ENCODE assay signal across 2 cellular contexts in the genomic region with DNA sequence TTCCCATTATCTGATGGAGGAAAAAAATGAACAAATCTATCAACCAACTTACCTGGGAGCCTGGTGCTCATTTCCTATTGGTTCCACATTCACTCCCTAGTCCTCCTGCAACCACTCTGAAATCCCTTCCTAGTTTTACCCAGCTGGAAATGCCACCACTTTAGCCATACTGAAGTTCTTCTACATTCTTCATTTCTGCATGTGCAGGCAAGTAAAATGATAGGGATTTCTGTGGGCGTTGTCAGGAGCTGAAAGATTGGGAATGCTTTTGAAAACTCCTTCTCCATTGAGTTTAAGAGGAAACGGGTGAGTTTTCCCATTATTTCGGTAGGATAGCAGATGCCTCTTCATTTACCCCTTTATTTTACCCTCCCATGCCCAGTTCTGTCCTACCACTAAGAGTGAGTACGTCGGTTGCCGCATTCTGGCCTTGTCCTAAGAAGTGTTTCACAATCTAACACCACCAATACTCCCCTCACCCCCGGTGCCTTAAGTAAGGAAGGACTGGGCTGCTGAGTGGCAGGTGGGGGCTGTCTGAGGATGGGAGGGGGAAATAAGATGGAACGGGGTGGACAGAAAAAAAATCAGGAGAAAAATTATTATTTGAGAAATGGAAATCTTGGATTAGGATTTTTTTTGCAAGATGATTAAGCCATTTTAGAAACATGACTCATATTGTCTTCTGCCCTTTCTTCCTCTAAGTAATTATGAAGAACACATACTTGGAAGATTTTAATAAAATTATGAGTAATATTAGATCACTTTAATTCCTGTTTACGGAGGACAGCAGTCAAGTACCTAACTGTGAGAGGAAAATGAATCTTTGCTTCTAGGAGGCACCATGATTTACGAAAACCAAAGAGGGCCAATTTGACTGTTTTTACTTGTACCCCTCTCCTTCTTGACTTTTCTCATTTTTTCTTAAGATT.
TF ChIP-seq lines count a peak whose summit lies in the region.

No MANE protein-coding gene starts in this region.

TF ChIP-seq in HCT116, 20 proteins besides CTCF, POLR2A, EP300 and RAD21:
- TF ChIP-seq CBX3 (IDR thresholded peaks at IDR 0.05; ENCODE audit: low read depth) = no peak
- no peak for TF ChIP-seq MAX (IDR thresholded peaks at IDR 0.05)

TF ChIP-seq in GM23338, 12 proteins besides CTCF, POLR2A, EP300 and RAD21:
- TF ChIP-seq STAT1 (IDR thresholded peaks at IDR 0.05; ENCODE audit: unreplicated experiment) (no peak), ZNF331 (CRISPR knock-in tag; IDR thresholded peaks at IDR 0.05; ENCODE audit: low read depth) (no peak), NANOG (IDR thresholded peaks at IDR 0.05; ENCODE audit: borderline replicate concordance) (no peak), EZH2 (IDR thresholded peaks at IDR 0.05; ENCODE audit: low read depth, unreplicated experiment) (no peak), CREB1 (CRISPR knock-in tag; IDR thresholded peaks at IDR 0.05; ENCODE audit: low read depth) (no peak), ZNF462 (CRISPR knock-in tag; IDR thresholded peaks at IDR 0.05) (no peak), REST (IDR thresholded peaks at IDR 0.05; ENCODE audit: unreplicated experiment) (no peak), JUNB (IDR thresholded peaks at IDR 0.05; ENCODE audit: unreplicated experiment) (no peak), ZNF114 (CRISPR knock-in tag; IDR thresholded peaks at IDR 0.05) (no peak), POLR2AphosphoS5 (IDR thresholded peaks at IDR 0.05; ENCODE audit: low read depth) (no peak), EZH2phosphoT487 (IDR thresholded peaks at IDR 0.05; ENCODE audit: unreplicated experiment) (no peak)
- TF ChIP-seq, protein P1, sequence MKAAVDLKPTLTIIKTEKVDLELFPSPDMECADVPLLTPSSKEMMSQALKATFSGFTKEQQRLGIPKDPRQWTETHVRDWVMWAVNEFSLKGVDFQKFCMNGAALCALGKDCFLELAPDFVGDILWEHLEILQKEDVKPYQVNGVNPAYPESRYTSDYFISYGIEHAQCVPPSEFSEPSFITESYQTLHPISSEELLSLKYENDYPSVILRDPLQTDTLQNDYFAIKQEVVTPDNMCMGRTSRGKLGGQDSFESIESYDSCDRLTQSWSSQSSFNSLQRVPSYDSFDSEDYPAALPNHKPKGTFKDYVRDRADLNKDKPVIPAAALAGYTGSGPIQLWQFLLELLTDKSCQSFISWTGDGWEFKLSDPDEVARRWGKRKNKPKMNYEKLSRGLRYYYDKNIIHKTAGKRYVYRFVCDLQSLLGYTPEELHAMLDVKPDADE (IDR thresholded peaks at IDR 0.05) = no peak
TF ChIP-seq in GM23338: peak in this region for 0.
